Comparison of ENCODE assay signal across 8 cellular contexts in genomic region chr1:178501705-178502329, GRCh38. TPM values are rescaled to one million over a fixed set of nuclear protein-coding genes. Genes with fewer than 3 reads are reported as not detected.
DNase-seq lines count a peak whose midpoint lies in the region; ATAC-seq and TF ChIP-seq lines count a peak whose summit lies in the region.

No MANE protein-coding gene starts in this region.

- H3K27me3 Mint-ChIP-seq in activated CD4-positive, alpha-beta T cell treated with anti-CD3 and anti-CD28 coated beads, Interleukin-2, amount 10 ng/mL, durations not matched to agents 24 days and 14 days: no peaks in the 10 kb centered on the region

- H3K4me1 Mint-ChIP-seq in activated CD4-positive, alpha-beta T cell treated with anti-CD3 and anti-CD28 coated beads, Interleukin-2, amount 10 ng/mL, durations not matched to agents 24 days and 14 days: no peaks in the 10 kb centered on the region

- H3K9me3 Mint-ChIP-seq in activated CD4-positive, alpha-beta T cell treated with anti-CD3 and anti-CD28 coated beads, Interleukin-2, amount 10 ng/mL, durations not matched to agents 24 days and 14 days: no peaks in the 10 kb centered on the region

- intact Hi-C loops in activated CD4-positive, alpha-beta T cell treated with anti-CD3 and anti-CD28 coated beads, Interleukin-2, amount 10 ng/mL, durations not matched to agents 24 days and 14 days (cut with micrococcal nuclease): loop anchor here (2.0 kb wide), 1 partner anchor 191 kb away; no protein-coding TSS in a partner anchor

- no peak overlapping the region for H3K4me3 ChIP-seq in epithelial cell of esophagus (ENCODE audit: low read length)

- H3K36me3 Mint-ChIP-seq in activated CD4-positive, alpha-beta T cell treated with anti-CD3 and anti-CD28 coated beads, Interleukin-2, amount 10 ng/mL, durations not matched to agents 24 days and 14 days (ENCODE audit: low read depth): no peaks in the 10 kb centered on the region

- ATAC-seq in GM18867 (IDR thresholded peaks at IDR 0.05; ENCODE audit: unreplicated experiment) (peak; percentile 84), HG03064 (IDR thresholded peaks at IDR 0.05; ENCODE audit: low read depth, unreplicated experiment) (peak; percentile 84)

- peak; percentile 61 for DNase-seq in Ammon's horn (ENCODE audit: low spot score)
- DNase-seq in NCI-H2171 (lab: John Stamatoyannopoulos, UW): peak; percentile 27
- peak; percentile 87 for DNase-seq in activated CD4-positive, alpha-beta T cell treated with anti-CD3 and anti-CD28 coated beads, Interleukin-2, amount 10 ng/mL, durations not matched to agents 24 days and 14 days
- peak; percentile 76 for DNase-seq in epithelial cell of esophagus (ENCODE audit: low read depth)
- DNase-seq in myocyte (ENCODE audit: low read depth): peak; percentile 84
- DNase-seq in stimulated activated naive CD4-positive, alpha-beta T cell treated with Interleukin-2 at 50 U/mL for 16 hours (lab: John Stamatoyannopoulos, UW): peak; percentile 6

- no peak overlapping the region for H3K27ac Mint-ChIP-seq in activated CD4-positive, alpha-beta T cell treated with anti-CD3 and anti-CD28 coated beads, Interleukin-2, amount 10 ng/mL, durations not matched to agents 24 days and 14 days

- TF ChIP-seq CTCF in epithelial cell of esophagus (IDR thresholded peaks at IDR 0.05; ENCODE audit: insufficient read depth, low read depth, low read length, missing control alignments): peak; percentile 97

- no peak overlapping the region for H3K4me3 Mint-ChIP-seq in activated CD4-positive, alpha-beta T cell treated with anti-CD3 and anti-CD28 coated beads, Interleukin-2, amount 10 ng/mL, durations not matched to agents 24 days and 14 days

RNA-seq across cellular contexts. Expression of gene CLEC20A, which starts 5.1 kb away (rescaled TPM):
- not detected in 2 replicates for total RNA-seq in activated CD4-positive, alpha-beta T cell treated with anti-CD3 and anti-CD28 coated beads, Interleukin-2, amount 10 ng/mL, durations not matched to agents 24 days and 14 days
- not detected in 2 replicates for total RNA-seq in myocyte
- polyA plus RNA-seq in myocyte (2012): not detected

RNA-seq across cellular contexts. Expression of gene TEX35, which starts 11.1 kb away (rescaled TPM):
- total RNA-seq in activated CD4-positive, alpha-beta T cell treated with anti-CD3 and anti-CD28 coated beads, Interleukin-2, amount 10 ng/mL, durations not matched to agents 24 days and 14 days: not detected in 2 replicates
- total RNA-seq in myocyte: not detected in 2 replicates
- polyA plus RNA-seq in myocyte (2012): not detected

Comparison
In these comparisons a context has a peak if more than half of its experiments do, and no peak if none do; other contexts are left out.
1. DNase-seq: peak in every context shown above with its lines; median percentile 87 in activated CD4-positive, alpha-beta T cell treated with anti-CD3 and anti-CD28 coated beads, Interleukin-2, amount 10 ng/mL, durations not matched to agents 24 days and 14 days; 84 in myocyte; 76 in epithelial cell of esophagus; 61 in Ammon's horn; 27 in NCI-H2171; 6 in stimulated activated naive CD4-positive, alpha-beta T cell treated with Interleukin-2 at 50 U/mL for 16 hours.